Comparison of ENCODE assay signal across 9 cellular contexts in genomic region chr20:35284992-35285805, GRCh38. TPM values are rescaled to one million over a fixed set of nuclear protein-coding genes. Genes with fewer than 3 reads are reported as not detected.
DNase-seq lines count a peak whose midpoint lies in the region; ATAC-seq and TF ChIP-seq lines count a peak whose summit lies in the region.
"Had no signal": no experiment of that assay in that cellular context is flagged by ENCODE, and none has a peak within 500 bp of the region (broad histone marks: within the 10 kb centered on the region; RNA-seq: fewer than 3 reads in every experiment).

No MANE protein-coding gene starts in this region.

- H3K4me3 ChIP-seq in GM23338 (peak overlapping the region; percentile 78), heart left ventricle (peak overlapping the region; percentile 63 to 99 (median 86)), skeletal muscle satellite cell (ENCODE audit: low read length) (peak overlapping the region; percentile 83)

- TF ChIP-seq CTCF in GM23338 (conservative IDR thresholded peaks at IDR 0.05; ENCODE audit: low read depth in 2 of 2) (no peak), heart left ventricle (IDR thresholded peaks at IDR 0.05) (no peak)

- H3K27ac Mint-ChIP-seq in GM23338: peak overlapping the region; percentile 57
- peak overlapping the region; percentile 78 to 88 for H3K27ac Mint-ChIP-seq in T-cell

- H2AFZ ChIP-seq in GM23338: peak overlapping the region; percentile 99

- POLR2A ChIA-PET in T-cell (lab: Charles Lee): interaction anchor here (0.5 to 0.7 kb wide), 7 partner anchors 10 to 1758 kb away, joined by 3 to 11 read pairs (median 4); no protein-coding TSS in a partner anchor

- H3K36me3 Mint-ChIP-seq in GM23338 (ENCODE audit: low read depth): peaks cover 38% of the 10 kb centered on the region
- H3K36me3 Mint-ChIP-seq in T-cell: peaks cover 9% of the 10 kb centered on the region

- intact Hi-C loops in heart left ventricle (cut with DNase I): no loop called here

- H3K4me2 ChIP-seq in GM23338 (peak overlapping the region; percentile 87), skeletal muscle satellite cell (ENCODE audit: low read length) (peak overlapping the region; percentile 96)

- CTCF ChIA-PET in T-cell (lab: Charles Lee): interaction anchor here in 1 of 2 donors (0.8 to 1.2 kb wide), 2 partner anchors 33 to 141 kb away, joined by 3 read pairs; no protein-coding TSS in a partner anchor

- peaks cover 15% of the 10 kb centered on the region for H3K4me1 Mint-ChIP-seq in GM23338
- H3K4me1 Mint-ChIP-seq in T-cell: peaks cover 30 to 33% (median 32%) of the 10 kb centered on the region in 3 donors

- peaks cover 34% of the 10 kb centered on the region for H3K79me2 ChIP-seq in GM23338 (replicated peaks; ENCODE audit: insufficient read depth)

- H3F3A ChIP-seq in GM23338 (replicated peaks; ENCODE audit: low read depth): peaks cover 21% of the 10 kb centered on the region

- TF ChIP-seq POLR2A in heart left ventricle (IDR thresholded peaks at IDR 0.05): no peak

- ATAC-seq in GM23338: peak; percentile 10
- no peak for ATAC-seq in T-cell (replicated peaks in 1 of 4)
- ATAC-seq in heart left ventricle: peak in 1 of 4 donors; percentile 5
- no peak for ATAC-seq in HG03520 (IDR thresholded peaks at IDR 0.05; ENCODE audit: unreplicated experiment)

- H3K27me3 Mint-ChIP-seq in GM23338 (ENCODE audit: insufficient read depth, low read depth, poor library complexity): peaks cover 14% of the 10 kb centered on the region
- H3K27me3 Mint-ChIP-seq in T-cell: no peaks in the 10 kb centered on the region

- peaks cover 6% of the 10 kb centered on the region; the same call in 1 of the 2 replicates for H3K4me1 ChIP-seq in GM23338 (ENCODE audit: insufficient read depth)
- peaks cover 5 to 24% (median 13%) of the 10 kb centered on the region in 12 donors for H3K4me1 ChIP-seq in heart left ventricle
- peaks cover 24% of the 10 kb centered on the region for H3K4me1 ChIP-seq in skeletal muscle satellite cell (ENCODE audit: control insufficient read depth, insufficient read depth, low read length)

- H3K9ac ChIP-seq in skeletal muscle satellite cell (ENCODE audit: low read depth, low read length): peak overlapping the region; percentile 97

- H3K9me3 ChIP-seq in heart left ventricle (no peaks in the 10 kb centered on the region), skeletal muscle satellite cell (replicated peaks; ENCODE audit: low read length) (no peaks in the 10 kb centered on the region)

- peaks cover 24% of the 10 kb centered on the region; the same call in 1 of the 2 replicates for H4K20me1 ChIP-seq in GM23338 (replicated peaks; ENCODE audit: insufficient read depth)

- H3K4me3 Mint-ChIP-seq in GM23338: peak overlapping the region; percentile 91
- H3K4me3 Mint-ChIP-seq in T-cell: peak overlapping the region; percentile 89 to 92 (median 90)

- no peak overlapping the region for H3K27ac ChIP-seq in GM23338 (ENCODE audit: low read depth)
- H3K27ac ChIP-seq in heart left ventricle: peak overlapping the region in 11 of 12 donors; percentile 47 to 86 (median 76)

- peaks cover 14% of the 10 kb centered on the region for H3K36me3 ChIP-seq in GM23338 (ENCODE audit: insufficient read depth)
- peaks cover 0 to 27% (median 9%) of the 10 kb centered on the region in 9 donors for H3K36me3 ChIP-seq in heart left ventricle
- peaks cover 25% of the 10 kb centered on the region for H3K36me3 ChIP-seq in skeletal muscle satellite cell (ENCODE audit: insufficient read depth, low read length)

- WGBS in heart left ventricle, 4 donors: 47 to 49% (median 48%) methylated on average over 19 of the region's 19 CpGs

- no peaks in the 10 kb centered on the region for H3K27me3 ChIP-seq in GM23338 (ENCODE audit: insufficient read depth)
- no peaks in the 10 kb centered on the region for H3K27me3 ChIP-seq in heart left ventricle
- no peaks in the 10 kb centered on the region for H3K27me3 ChIP-seq in skeletal muscle satellite cell (ENCODE audit: control insufficient read depth, insufficient read depth, low read length)

- no peaks in the 10 kb centered on the region; the same call in 2 of the 3 replicates for H3K9me3 Mint-ChIP-seq in GM23338
- H3K9me3 Mint-ChIP-seq in T-cell: no peaks in the 10 kb centered on the region

- H3K9me2 ChIP-seq in GM23338 (ENCODE audit: insufficient read depth): no peaks in the 10 kb centered on the region

- DNase-seq in GM23338 (ENCODE audit: low spot score): no peak
- no peak for DNase-seq in T-cell
- DNase-seq in heart left ventricle: peak in 1 of 5 donors; percentile 15
- no peak for DNase-seq in NCI-H2107 (lab: John Stamatoyannopoulos, UW)
- DNase-seq in stimulated activated CD4-positive, alpha-beta T cell treated with anti-CD3 and anti-CD28 coated beads, Interleukin-12 subunit alpha, Interleukin-12 subunit beta, amount 100 ng/mL, for 4 hours: no peak
- no peak for DNase-seq in NOMO-1 treated with DMSO at 0.1 percent for 48 hours (lab: John Stamatoyannopoulos, UW; ENCODE audit: unreplicated experiment)

TF ChIP-seq in GM23338, 12 proteins besides CTCF, POLR2A, EP300 and RAD21 (continues in another document):
- TF ChIP-seq EZH2phosphoT487 (IDR thresholded peaks at IDR 0.05; ENCODE audit: unreplicated experiment): no peak
- TF ChIP-seq NANOG (IDR thresholded peaks at IDR 0.05; ENCODE audit: borderline replicate concordance): no peak
- no peak for TF ChIP-seq ZNF331 (CRISPR knock-in tag; IDR thresholded peaks at IDR 0.05; ENCODE audit: low read depth)
- TF ChIP-seq STAT1 (IDR thresholded peaks at IDR 0.05; ENCODE audit: unreplicated experiment): no peak
- TF ChIP-seq JUNB (IDR thresholded peaks at IDR 0.05; ENCODE audit: unreplicated experiment): no peak
- no peak for TF ChIP-seq EZH2 (IDR thresholded peaks at IDR 0.05; ENCODE audit: low read depth, unreplicated experiment)
- no peak for TF ChIP-seq POLR2AphosphoS5 (IDR thresholded peaks at IDR 0.05; ENCODE audit: low read depth)
- TF ChIP-seq ZNF114 (CRISPR knock-in tag; IDR thresholded peaks at IDR 0.05): no peak

RNA-seq across cellular contexts. Expression of gene EIF6, which starts 0.6 kb away (rescaled TPM):
- 149 and 152 TPM in 2 replicates for total RNA-seq in GM23338 (2014; rRNA removed; shearing (Covaris generic))
- 215 and 220 TPM in 2 replicates for polyA plus RNA-seq in GM23338 (2016; fragmentation: Nextera tagmentation; extraction: Ambion mirVana)
- total RNA-seq in T-cell: 10 to 100 TPM; 43.8 to 70.7 (median 69.6) TPM
- total RNA-seq in heart left ventricle: 10 to 100 TPM; 27.5 to 65.0 (median 42.1) TPM
- 100 to 1,000 TPM in 1 of 2 donors, 10 to 100 TPM in 1; 32.8 to 150 TPM for polyA plus RNA-seq in heart left ventricle
- 206 and 237 TPM in 2 replicates for total RNA-seq in skeletal muscle satellite cell (2012; rRNA removed)

RNA-seq across cellular contexts. Expression of gene FAM83C, which starts 7.0 kb away (rescaled TPM):
- total RNA-seq in GM23338 (2014; rRNA removed; shearing (Covaris generic)): 0.10 TPM in 1 of 2 replicates, not detected in the other
- polyA plus RNA-seq in GM23338 (2016; fragmentation: Nextera tagmentation; extraction: Ambion mirVana): not detected in 2 replicates
- under 1 TPM in 1 of 5 donors, not detected in 4; 0.15 TPM for total RNA-seq in T-cell
- not detected for total RNA-seq in heart left ventricle
- polyA plus RNA-seq in heart left ventricle: not detected
- not detected in 2 replicates for total RNA-seq in skeletal muscle satellite cell (2012; rRNA removed)
- total RNA-seq: T-helper 2 cell treated with Interferon-gamma antibody and Interleukin-4, amounts not matched to agents 100 ng/mL and 5 ng/mL, for 36 hours had no signal

RNA-seq across cellular contexts. Expression of gene MMP24OS, which starts 7.3 kb away (rescaled TPM):
- total RNA-seq in GM23338 (2014; rRNA removed; shearing (Covaris generic)): 10.5 and 14.6 TPM in 2 replicates
- polyA plus RNA-seq in GM23338 (2016; fragmentation: Nextera tagmentation; extraction: Ambion mirVana): 25.4 and 31.6 TPM in 2 replicates
- total RNA-seq in T-cell: 10 to 100 TPM; 59.5 to 95.5 (median 72.0) TPM
- total RNA-seq in heart left ventricle: 10 to 100 TPM; 17.5 to 64.8 (median 41.6) TPM
- 10 to 100 TPM; 11.7 to 41.9 TPM for polyA plus RNA-seq in heart left ventricle
- 8.4 and 12.0 TPM in 2 replicates for total RNA-seq in skeletal muscle satellite cell (2012; rRNA removed)

RNA-seq across cellular contexts. Expression of gene MMP24, which starts 58.7 kb away (rescaled TPM):
- total RNA-seq in GM23338 (2014; rRNA removed; shearing (Covaris generic)): 24.5 and 27.3 TPM in 2 replicates
- polyA plus RNA-seq in GM23338 (2016; fragmentation: Nextera tagmentation; extraction: Ambion mirVana): 1.8 and 2.0 TPM in 2 replicates
- total RNA-seq in T-cell: under 1 TPM in 3 of 5 donors, not detected in 2; 0.15 to 0.49 (median 0.16) TPM
- 1 to 10 TPM in 1 of 9 donors, under 1 TPM in 8; 0.05 to 10.0 (median 0.33) TPM for total RNA-seq in heart left ventricle
- polyA plus RNA-seq in heart left ventricle: under 1 TPM; 0.10 to 0.19 TPM
- 0.22 and 0.25 TPM in 2 replicates for total RNA-seq in skeletal muscle satellite cell (2012; rRNA removed)
- total RNA-seq: T-helper 2 cell treated with Interferon-gamma antibody and Interleukin-4, amounts not matched to agents 100 ng/mL and 5 ng/mL, for 36 hours had no signal
